In genomic region chr3:134449951-134450350, GRCh38 we compare ENCODE assay signal across 1 cellular context.
TF ChIP-seq lines count a peak whose summit lies in the region.

No MANE protein-coding gene starts in this region.

TF ChIP-seq in IMR-90, 13 proteins besides CTCF, POLR2A, EP300 and RAD21 (continued from another document):
- TF ChIP-seq SMC3 (IDR thresholded peaks at IDR 0.05; ENCODE audit: low read depth, low read length), result no peak
- no peak for TF ChIP-seq RFX5 (IDR thresholded peaks at IDR 0.05; ENCODE audit: low read depth, low read length)
- no peak for TF ChIP-seq MAZ (IDR thresholded peaks at IDR 0.05; ENCODE audit: borderline replicate concordance, low read depth, low read length)
- no peak for TF ChIP-seq USF2 (IDR thresholded peaks at IDR 0.05; ENCODE audit: low read depth, low read length)
- TF ChIP-seq RCOR1 (IDR thresholded peaks at IDR 0.05; ENCODE audit: insufficient replicate concordance, low read length), result no peak
- no peak for TF ChIP-seq BHLHE40 (IDR thresholded peaks at IDR 0.05; ENCODE audit: low read depth, low read length)
- no peak for TF ChIP-seq NFE2L2 (IDR thresholded peaks at IDR 0.05; ENCODE audit: low read depth, low read length)
- no peak for TF ChIP-seq CEBPB (IDR thresholded peaks at IDR 0.05; ENCODE audit: low read depth, low read length)
- no peak for TF ChIP-seq MAFK (IDR thresholded peaks at IDR 0.05; ENCODE audit: low read depth, low read length)
- TF ChIP-seq CHD1 (IDR thresholded peaks at IDR 0.05; ENCODE audit: low read depth, low read length), result no peak
